Comparison of ENCODE assay signal across 1 cellular context in the genomic region with DNA sequence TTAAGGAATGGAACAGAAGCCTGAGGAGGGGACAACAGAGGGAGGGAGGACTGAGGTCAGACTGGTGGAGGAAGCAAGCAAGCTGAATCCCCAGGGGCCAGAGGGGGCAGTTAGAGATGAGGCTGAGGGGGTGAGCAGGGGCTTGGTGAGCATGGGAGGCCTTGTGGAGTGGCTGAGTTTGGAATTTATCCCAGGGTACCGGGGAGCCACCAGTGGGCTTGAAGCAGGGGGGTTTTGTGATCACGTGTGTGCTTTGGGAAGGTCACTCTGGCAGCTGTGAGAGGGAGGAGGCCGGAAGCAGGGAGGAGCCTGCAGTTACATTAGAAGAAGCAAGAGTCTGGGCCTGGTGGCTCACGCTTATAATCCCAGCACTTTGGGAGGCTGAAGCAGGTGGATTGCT.
A peak's percentile ranks its signal among the peaks of the same experiment; 100 is the strongest.
TF ChIP-seq lines count a peak whose summit lies in the region.

No MANE protein-coding gene starts in this region.

TF ChIP-seq in K562, 482 proteins besides CTCF, POLR2A, EP300 and RAD21 (continued from another document):
- TF ChIP-seq, protein P1, sequence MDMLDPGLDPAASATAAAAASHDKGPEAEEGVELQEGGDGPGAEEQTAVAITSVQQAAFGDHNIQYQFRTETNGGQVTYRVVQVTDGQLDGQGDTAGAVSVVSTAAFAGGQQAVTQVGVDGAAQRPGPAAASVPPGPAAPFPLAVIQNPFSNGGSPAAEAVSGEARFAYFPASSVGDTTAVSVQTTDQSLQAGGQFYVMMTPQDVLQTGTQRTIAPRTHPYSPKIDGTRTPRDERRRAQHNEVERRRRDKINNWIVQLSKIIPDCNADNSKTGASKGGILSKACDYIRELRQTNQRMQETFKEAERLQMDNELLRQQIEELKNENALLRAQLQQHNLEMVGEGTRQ (CRISPR knock-in tag; IDR thresholded peaks at IDR 0.05): 0 out of 2 replicates have a peak, but pooled peaks have one; percentile 20
